31 cellular contexts compared by ENCODE assay signal in genomic region chr12:75840994-75841355, GRCh38.
"Had no signal": no experiment of that assay in that cellular context is flagged by ENCODE, and none has a peak within 500 bp of the region (broad histone marks: within the 10 kb centered on the region; RNA-seq: fewer than 3 reads in every experiment).

No MANE protein-coding gene starts in this region.

- H3K27ac ChIP-seq: foreskin keratinocyte, heart right ventricle, pancreas, prostate gland, skin epidermis, stomach, thyroid gland, upper lobe of left lung, WERI-Rb-1 had no signal

- H3K9me3 Mint-ChIP-seq: activated T-cell treated with anti-CD3 and anti-CD28 coated beads, Interleukin-2, amount 50 U/mL, for 24 hours had no signal

- H3K27me3 ChIP-seq: foreskin keratinocyte, heart right ventricle, pancreas, stomach, thyroid gland, upper lobe of left lung had no signal

- H3K9me3 ChIP-seq: pancreas, prostate gland, stomach, thyroid gland, upper lobe of left lung had no signal

- H3K36me3 Mint-ChIP-seq: naive B cell; stimulated activated memory B cell treated with anti-CD40 and anti-IgM and Interleukin-4, amounts not matched to agents 10 μg/mL and 1 μg/mL and 100 μg/mL, for 72 hours had no signal

- H3K4me1 ChIP-seq: foreskin keratinocyte, pancreas, prostate gland, thyroid gland, upper lobe of left lung had no signal

- H3K27ac Mint-ChIP-seq: activated CD4-positive, alpha-beta memory T cell treated with anti-CD3 and anti-CD28 coated beads, Interleukin-2, amount 10 ng/mL, durations not matched to agents 7 days and 5 days; activated CD4-positive, alpha-beta T cell treated with anti-CD3 and anti-CD28 coated beads, Interleukin-2, amount 10 ng/mL, durations not matched to agents 7 days and 5 days; activated T-cell treated with anti-CD3 and anti-CD28 coated beads, Interleukin-2, amount 50 U/mL, for 24 hours; mesothelial cell of epicardium; naive B cell; stimulated activated memory B cell treated with anti-CD40 and anti-IgM and Interleukin-4, amounts not matched to agents 10 μg/mL and 1 μg/mL and 100 μg/mL, for 72 hours had no signal

- H3K4me3 ChIP-seq: heart right ventricle, pancreas, prostate gland, skin epidermis, stomach, thyroid gland, upper lobe of left lung had no signal

- H3K36me3 ChIP-seq: heart right ventricle, pancreas, prostate gland, stomach, thyroid gland, upper lobe of left lung, WERI-Rb-1 had no signal

- H3K4me1 Mint-ChIP-seq: activated CD4-positive, alpha-beta memory T cell treated with anti-CD3 and anti-CD28 coated beads, Interleukin-2, amount 10 ng/mL, durations not matched to agents 7 days and 5 days; activated CD4-positive, alpha-beta T cell treated with anti-CD3 and anti-CD28 coated beads, Interleukin-2, amount 10 ng/mL, durations not matched to agents 7 days and 5 days; mesothelial cell of epicardium; naive B cell; stimulated activated memory B cell treated with anti-CD40 and anti-IgM and Interleukin-4, amounts not matched to agents 10 μg/mL and 1 μg/mL and 100 μg/mL, for 72 hours had no signal

- FAIRE-seq: astrocyte, endothelial cell of umbilical vein, pancreas had no signal

- DNase-seq: activated CD4-positive, alpha-beta memory T cell treated with anti-CD3 and anti-CD28 coated beads, Interleukin-2, amount 10 ng/mL, durations not matched to agents 7 days and 5 days; activated CD4-positive, alpha-beta T cell treated with anti-CD3 and anti-CD28 coated beads, Interleukin-2, amount 10 ng/mL, durations not matched to agents 7 days and 5 days; activated CD8-positive, alpha-beta memory T cell treated with anti-CD3 and anti-CD28 coated beads, Interleukin-2, amount 50 U/mL, for 48 hours; activated gamma-delta T cell treated with Interleukin-2 at 50 U/mL for 16 hours; activated naive CD4-positive, alpha-beta T cell treated with anti-CD3 and anti-CD28 coated beads, Interleukin-2, amount 50 U/mL, for 16 hours; activated T-cell treated with anti-CD3 and anti-CD28 coated beads, Interleukin-2, amount 50 U/mL, for 24 hours; amniotic stem cell; caudate nucleus; foreskin keratinocyte; heart right ventricle; naive B cell; nucleus accumbens; pancreas; retina; stimulated activated CD4-positive, alpha-beta T cell treated with anti-CD3 and anti-CD28 coated beads, Interleukin-1b, Interleukin-23, amount 100 ng/mL, for 48 hours; stimulated activated CD4-positive, alpha-beta T cell treated with anti-CD3 and anti-CD28 coated beads, Interleukin-4, amount 100 ng/mL, for 4 hours; stimulated activated CD8-positive, alpha-beta memory T cell treated with anti-CD3 and anti-CD28 coated beads, Interleukin-4, amount 100 ng/mL, for 48 hours; stomach; T1000; thyroid gland; upper lobe of left lung; WERI-Rb-1 had no signal

- H3K27me3 Mint-ChIP-seq: activated CD4-positive, alpha-beta memory T cell treated with anti-CD3 and anti-CD28 coated beads, Interleukin-2, amount 10 ng/mL, durations not matched to agents 7 days and 5 days; activated T-cell treated with anti-CD3 and anti-CD28 coated beads, Interleukin-2, amount 50 U/mL, for 24 hours had no signal

- H3K4me3 Mint-ChIP-seq: activated CD4-positive, alpha-beta memory T cell treated with anti-CD3 and anti-CD28 coated beads, Interleukin-2, amount 10 ng/mL, durations not matched to agents 7 days and 5 days; activated CD4-positive, alpha-beta T cell treated with anti-CD3 and anti-CD28 coated beads, Interleukin-2, amount 10 ng/mL, durations not matched to agents 7 days and 5 days; activated T-cell treated with anti-CD3 and anti-CD28 coated beads, Interleukin-2, amount 50 U/mL, for 24 hours; mesothelial cell of epicardium; naive B cell; neural crest cell; stimulated activated memory B cell treated with anti-CD40 and anti-IgM and Interleukin-4, amounts not matched to agents 10 μg/mL and 1 μg/mL and 100 μg/mL, for 72 hours had no signal

- ATAC-seq: activated CD4-positive, CD25-positive, alpha-beta regulatory T cell treated with anti-CD3 and anti-CD28 coated beads, Interleukin-2, amount 50 U/mL, for 24 hours; foreskin keratinocyte; heart right ventricle; pancreas; sciatic nerve; stimulated activated memory B cell treated with anti-CD40 and anti-IgM and Interleukin-4, amounts not matched to agents 10 μg/mL and 1 μg/mL and 100 μg/mL, for 72 hours had no signal
